ENCODE assay signal across 18 cellular contexts in genomic region chr7:133300811-133301210, GRCh38.
"Had no signal": no experiment of that assay in that cellular context is flagged by ENCODE, and none has a peak within 500 bp of the region (broad histone marks: within the 10 kb centered on the region; RNA-seq: fewer than 3 reads in every experiment).

No MANE protein-coding gene starts in this region.

- ATAC-seq: activated CD8-positive, alpha-beta T cell treated with anti-CD3 and anti-CD28 coated beads for 36 hours; activated T-cell treated with anti-CD3 and anti-CD28 coated beads, Interleukin-2, amount 50 U/mL, for 72 hours; T-helper 17 cell; upper lobe of right lung had no signal

- H3K9me3 ChIP-seq: stomach, testis, upper lobe of right lung had no signal

- H3K27ac ChIP-seq: stomach, testis, upper lobe of right lung had no signal

- DNase-seq: activated B cell treated with CpG ODN at 0.5 μM for 24 hours; activated CD4-positive, alpha-beta T cell treated with anti-CD3 and anti-CD28 coated beads for 48 hours; activated CD8-positive, alpha-beta memory T cell treated with anti-CD3 and anti-CD28 coated beads, Interleukin-2, amount 50 U/mL, for 48 hours; activated CD8-positive, alpha-beta T cell treated with anti-CD3 and anti-CD28 coated beads for 36 hours; activated gamma-delta T cell; activated naive CD8-positive, alpha-beta T cell treated with anti-CD3 and anti-CD28 coated beads for 36 hours; activated T-cell treated with anti-CD3 and anti-CD28 coated beads, Interleukin-2, amount 50 U/mL, for 72 hours; anterior cingulate cortex; foreskin fibroblast; left cardiac atrium; midbrain; retina; stimulated activated CD4-positive, alpha-beta T cell treated with anti-CD3 and anti-CD28 coated beads, Interleukin-12 subunit alpha, Interleukin-12 subunit beta, amount 100 ng/mL, for 4 hours; stimulated activated CD4-positive, alpha-beta T cell treated with anti-CD3 and anti-CD28 coated beads, Interleukin-2, amount 100 ng/mL, for 24 hours; stomach; T-helper 17 cell; testis; upper lobe of right lung had no signal

- H3K27me3 ChIP-seq: stomach, testis, upper lobe of right lung had no signal

- H3K4me3 ChIP-seq: stomach, testis, upper lobe of right lung had no signal
